Comparison of ENCODE assay signal across 16 cellular contexts in genomic region chr12:63766498-63766897, GRCh38. TPM values are rescaled to one million over a fixed set of nuclear protein-coding genes. Genes with fewer than 3 reads are reported as not detected.
A peak's percentile ranks its signal among the peaks of the same experiment; 100 is the strongest.
DNase-seq lines count a peak whose midpoint lies in the region; ATAC-seq and TF ChIP-seq lines count a peak whose summit lies in the region.
"Had no signal": no experiment of that assay in that cellular context is flagged by ENCODE, and none has a peak within 500 bp of the region (broad histone marks: within the 10 kb centered on the region; RNA-seq: fewer than 3 reads in every experiment).

No MANE protein-coding gene starts in this region.

- POLR2A ChIA-PET in PC-9 (lab: Charles Lee; ENCODE audit: unreplicated experiment), result no interaction called here

- H3K4me3 Mint-ChIP-seq in H9, result no peak overlapping the region
- H3K4me3 Mint-ChIP-seq: activated CD8-positive, alpha-beta memory T cell treated with anti-CD3 and anti-CD28 coated beads, Interleukin-2, amount 10 ng/mL, durations not matched to agents 7 days and 5 days; natural killer cell treated with Interleukin-12 subunit alpha and Interleukin-12 subunit beta and Interleukin-15 and Interleukin-18, amount 100 ng/mL, for 72 hours had no signal

- no CpG with 5 or more reads among the region's 1 CpG for WGBS in H9 (ENCODE audit: extremely low coverage, insufficient read length, low lambda C conversion rate)

- H3K9me2 ChIP-seq in PC-9 (ENCODE audit: insufficient read depth), result no peaks in the 10 kb centered on the region

- H3K27ac ChIP-seq in C4-2B (no peak overlapping the region), H9 (ENCODE audit: insufficient read length, low read depth, low read length) (no peak overlapping the region), PC-9 (no peak overlapping the region)
- H3K27ac ChIP-seq: suprapubic skin had no signal

- H2BK120ac ChIP-seq in H9 (ENCODE audit: low read depth, low read length, poor library complexity, severe bottlenecking), result no peak overlapping the region

- no peaks in the 10 kb centered on the region for H3K36me3 ChIP-seq in PC-9 (ENCODE audit: low read depth)
- H3K36me3 ChIP-seq: suprapubic skin had no signal

- no peak overlapping the region for H3K9ac ChIP-seq in H9 (ENCODE audit: extremely low read depth, insufficient read length, low read length)

- H3K27me3 Mint-ChIP-seq in H9 (ENCODE audit: low read depth), result no peaks in the 10 kb centered on the region

- H2AK5ac ChIP-seq in H9 (ENCODE audit: insufficient read length, low read length), result no peak overlapping the region

- no peak overlapping the region for H2BK12ac ChIP-seq in H9 (ENCODE audit: insufficient read length, low read depth, low read length)

- H2BK5ac ChIP-seq in H9 (ENCODE audit: insufficient read length, low read length), result no peak overlapping the region

- H4K5ac ChIP-seq in H9 (ENCODE audit: insufficient read length, low read depth, low read length), result no peak overlapping the region

- H2AFZ ChIP-seq in H9 (ENCODE audit: low read length) (no peak overlapping the region), PC-9 (no peak overlapping the region)

- H3K4me3 ChIP-seq in PC-9, result no peak overlapping the region
- H3K4me3 ChIP-seq in fibroblast of the aortic adventitia (ENCODE audit: low read depth, low read length), result no peak overlapping the region
- H3K4me3 ChIP-seq: suprapubic skin had no signal

- intact Hi-C loops in PC-9 (cut with micrococcal nuclease; ENCODE audit: unreplicated experiment), result no loop called here

- H3K27ac Mint-ChIP-seq in H9, result no peak overlapping the region
- H3K27ac Mint-ChIP-seq: activated CD8-positive, alpha-beta memory T cell treated with anti-CD3 and anti-CD28 coated beads, Interleukin-2, amount 10 ng/mL, durations not matched to agents 7 days and 5 days; natural killer cell treated with Interleukin-12 subunit alpha and Interleukin-12 subunit beta and Interleukin-15 and Interleukin-18, amount 100 ng/mL, for 72 hours had no signal

- H3K27me3 ChIP-seq in H9 (ENCODE audit: insufficient read depth, low read length) (no peaks in the 10 kb centered on the region), PC-9 (ENCODE audit: insufficient read depth, low read depth) (no peaks in the 10 kb centered on the region)
- H3K27me3 ChIP-seq: suprapubic skin had no signal

- H3K23ac ChIP-seq in H9 (ENCODE audit: insufficient read length, low read depth, low read length), result no peak overlapping the region

- H3K56ac ChIP-seq in H9 (ENCODE audit: insufficient read length, low read depth, low read length), result no peak overlapping the region

- peaks cover 8 to 10% of the 10 kb centered on the region in 2 experiments; a peak in 4 of 5 replicates for H3K9me3 Mint-ChIP-seq in H9
- H3K9me3 Mint-ChIP-seq: natural killer cell treated with Interleukin-12 subunit alpha and Interleukin-12 subunit beta and Interleukin-15 and Interleukin-18, amount 100 ng/mL, for 72 hours had no signal

- peaks cover 0 to 4% (median 0%) of the 10 kb centered on the region in 3 experiments; a peak in 1 of 7 replicates for H3K36me3 Mint-ChIP-seq in H9 (ENCODE audit: insufficient read depth in 1 of 3, low read depth in 3 of 3)

- H3F3A ChIP-seq in PC-9 (ENCODE audit: insufficient read depth, low read depth), result no peaks in the 10 kb centered on the region

- no peaks in the 10 kb centered on the region for H3K9me3 ChIP-seq in H9 (ENCODE audit: control insufficient read depth, low read depth, low read length)
- 0 out of 2 replicates have a peak, but pooled peaks cover 12% of the 10 kb centered on the region for H3K9me3 ChIP-seq in PC-9 (ENCODE audit: insufficient read depth, low read depth)
- H3K9me3 ChIP-seq: suprapubic skin had no signal

- no peak for ATAC-seq in GM19467 (IDR thresholded peaks at IDR 0.05; ENCODE audit: unreplicated experiment)
- ATAC-seq: activated CD8-positive, alpha-beta memory T cell treated with anti-CD3 and anti-CD28 coated beads, Interleukin-2, amount 10 ng/mL, durations not matched to agents 7 days and 5 days; natural killer cell treated with Interleukin-12 subunit alpha and Interleukin-12 subunit beta and Interleukin-15 and Interleukin-18, amount 100 ng/mL, for 72 hours had no signal

- H4K20me1 ChIP-seq in H9 (ENCODE audit: control insufficient read depth, insufficient read depth, insufficient read length) (no peaks in the 10 kb centered on the region), PC-9 (ENCODE audit: insufficient read depth) (no peaks in the 10 kb centered on the region)

- H3K4me1 Mint-ChIP-seq in H9, result no peaks in the 10 kb centered on the region
- H3K4me1 Mint-ChIP-seq: activated CD8-positive, alpha-beta memory T cell treated with anti-CD3 and anti-CD28 coated beads, Interleukin-2, amount 10 ng/mL, durations not matched to agents 7 days and 5 days had no signal

- no TSS peak for BruUV-seq in PC-9 (replicated peaks; lab: Mats Ljungman, UMichigan)

- no peak overlapping the region for H2BK15ac ChIP-seq in H9 (ENCODE audit: low read depth, low read length)

- peak; percentile 62 for TF ChIP-seq CTCF in C4-2B (conservative IDR thresholded peaks at IDR 0.05)
- 0 out of 3 replicates have a peak, but pooled peaks have one; percentile 29 for TF ChIP-seq CTCF in H9 (conservative IDR thresholded peaks at IDR 0.05)
- peak; percentile 51 for TF ChIP-seq CTCF in PC-9 (conservative IDR thresholded peaks at IDR 0.05)
- peak; percentile 12 for TF ChIP-seq CTCF in fibroblast of the aortic adventitia (IDR thresholded peaks at IDR 0.05; ENCODE audit: insufficient read depth, low read length)

- no peak overlapping the region for H4K91ac ChIP-seq in H9 (ENCODE audit: insufficient read length, low read depth, low read length)

- no peak overlapping the region for H3K4ac ChIP-seq in H9 (ENCODE audit: low read depth, low read length)

- H4K8ac ChIP-seq in H9 (replicated peaks; ENCODE audit: insufficient read length, low read depth, low read length), result no peak overlapping the region

- no peak overlapping the region for H2BK20ac ChIP-seq in H9 (ENCODE audit: low read depth, low read length, poor library complexity, severe bottlenecking)

- CTCF ChIA-PET in PC-9 (lab: Charles Lee), result interaction anchor here (1.3 kb wide), 1 partner anchor 34 kb away, joined by 3 read pairs; no protein-coding TSS in a partner anchor

- no peaks in the 10 kb centered on the region for H3K4me1 ChIP-seq in H9 (ENCODE audit: insufficient read depth, low read length)
- H3K4me1 ChIP-seq in PC-9 (replicated peaks; ENCODE audit: insufficient read depth), result no peaks in the 10 kb centered on the region
- H3K4me1 ChIP-seq: suprapubic skin had no signal

- no peak overlapping the region for H3T11ph ChIP-seq in H9 (ENCODE audit: low read length)

- H3K23me2 ChIP-seq in H9 (ENCODE audit: insufficient read length, low read depth, low read length, poor library complexity, severe bottlenecking), result no peaks in the 10 kb centered on the region

- no peaks in the 10 kb centered on the region for H3K79me1 ChIP-seq in H9 (ENCODE audit: insufficient read depth, low read depth, low read length, poor library complexity, severe bottlenecking)

- no peak for DNase-seq in H9
- no peak for DNase-seq in PC-9
- peak; percentile 11 for DNase-seq in fibroblast of the aortic adventitia (ENCODE audit: low read depth)
- DNase-seq in HuH-7 (ENCODE audit: low spot score), result no peak
- DNase-seq in SHP77 treated with DMSO at 0.1 percent for 48 hours (lab: John Stamatoyannopoulos, UW), result no peak
- DNase-seq in DMS153 (lab: John Stamatoyannopoulos, UW), result no peak
- DNase-seq: activated CD8-positive, alpha-beta memory T cell treated with anti-CD3 and anti-CD28 coated beads, Interleukin-2, amount 10 ng/mL, durations not matched to agents 7 days and 5 days; activated gamma-delta T cell; MV-4-11; NCI-H226; retina; stimulated activated CD4-positive, alpha-beta T cell treated with anti-CD3 and anti-CD28 coated beads, Interleukin-1b, Interleukin-23, amount 100 ng/mL, for 48 hours had no signal

- no peaks in the 10 kb centered on the region for H3K79me2 ChIP-seq in H9 (ENCODE audit: insufficient read depth, low read length)
- H3K79me2 ChIP-seq in PC-9 (ENCODE audit: low read depth), result no peaks in the 10 kb centered on the region

- H3K4me2 ChIP-seq in H9 (ENCODE audit: insufficient read depth, insufficient read length, low read length) (no peak overlapping the region), PC-9 (no peak overlapping the region)

- no peak overlapping the region for H3K14ac ChIP-seq in H9 (ENCODE audit: insufficient read depth, low read length)

- H3K18ac ChIP-seq in H9 (ENCODE audit: insufficient read length, low read depth, low read length), result no peak overlapping the region

RNA-seq across cellular contexts. Expression of gene RXYLT1, which starts 13.2 kb away (rescaled TPM):
- total RNA-seq in H9 (2021) (8.6 and 10.1 TPM in 2 replicates), PC-9 (2021) (10.5 and 12.2 TPM in 2 replicates), fibroblast of the aortic adventitia (ENCODE audit: low replicate concordance) (22.1 and 22.5 TPM in 2 replicates)

Comparison
In these comparisons a context has a peak if more than half of its experiments do, and no peak if none do; other contexts are left out.
1. CTCF ChIP-seq: peak in every context shown above with its lines; median percentile 62 in C4-2B; 51 in PC-9; 29 in H9; 12 in fibroblast of the aortic adventitia.